In genomic region chr11:84795698-84796097, GRCh38 we compare ENCODE assay signal across 23 cellular contexts.
"Had no signal": no experiment of that assay in that cellular context is flagged by ENCODE, and none has a peak within 500 bp of the region (broad histone marks: within the 10 kb centered on the region; RNA-seq: fewer than 3 reads in every experiment).

No MANE protein-coding gene starts in this region.

- H3K4me1 ChIP-seq: gastroesophageal sphincter, heart left ventricle, parathyroid adenoma, stomach, testis, tibial artery, upper lobe of left lung had no signal

- H3K9me3 ChIP-seq: testis, upper lobe of left lung had no signal

- H3K9ac ChIP-seq: parathyroid adenoma had no signal

- H3K27me3 ChIP-seq: dorsolateral prefrontal cortex, gastroesophageal sphincter, heart left ventricle, hepatocyte, stomach, testis, tibial artery, upper lobe of left lung had no signal

- ATAC-seq: gastroesophageal sphincter; naive thymus-derived CD8-positive, alpha-beta T cell; sciatic nerve; stimulated activated effector memory CD8-positive, alpha-beta T cell treated with anti-CD3 and anti-CD28 coated beads, Interleukin-12 subunit alpha, Interleukin-12 subunit beta, amount 100 ng/mL, for 72 hours had no signal

- H3K36me3 ChIP-seq: gastroesophageal sphincter, heart left ventricle, stomach, tibial artery, upper lobe of left lung had no signal

- H3K4me3 ChIP-seq: dorsolateral prefrontal cortex, gastroesophageal sphincter, heart left ventricle, hepatocyte, smooth muscle cell, stomach, testis, tibial artery, upper lobe of left lung had no signal

- DNase-seq: caudate nucleus; cerebellar nuclear complex; dorsolateral prefrontal cortex; effector CD4-positive, alpha-beta T cell; foreskin fibroblast; heart left ventricle; mammary epithelial cell; naive thymus-derived CD8-positive, alpha-beta T cell; nephron progenitor cell; stimulated activated CD4-positive, alpha-beta T cell treated with anti-CD3 and anti-CD28 coated beads, Interleukin-2, amount 100 ng/mL, for 24 hours; stimulated activated CD4-positive, alpha-beta T cell treated with anti-CD3 and anti-CD28 coated beads, Interleukin-4, amount 100 ng/mL, for 24 hours; stimulated activated naive CD4-positive, alpha-beta T cell treated with Interleukin-2 at 50 U/mL for 16 hours; stomach; testis; tibial artery had no signal

- H3K79me2 ChIP-seq: hepatocyte, parathyroid adenoma had no signal

- H2AFZ ChIP-seq: hepatocyte, parathyroid adenoma had no signal

- FAIRE-seq: urothelium cell line had no signal

- H3K27ac ChIP-seq: dorsolateral prefrontal cortex, gastroesophageal sphincter, heart left ventricle, hepatocyte, parathyroid adenoma, stomach, testis, tibial artery, upper lobe of left lung had no signal

- H3K4me2 ChIP-seq: hepatocyte, smooth muscle cell had no signal
